1 cellular context compared by ENCODE assay signal in genomic region chr17:78263063-78263735, GRCh38.
TF ChIP-seq lines count a peak whose summit lies in the region.

No MANE protein-coding gene starts in this region.

TF ChIP-seq in HepG2, 621 proteins besides CTCF, POLR2A, EP300 and RAD21 (continued from another document and continues in another):
- TF ChIP-seq ZBTB10 (CRISPR knock-in tag; IDR thresholded peaks at IDR 0.05; ENCODE audit: borderline replicate concordance): 0 out of 2 replicates have a peak, but pooled peaks have one; percentile 7
- TF ChIP-seq PCBP1 (IDR thresholded peaks at IDR 0.05; ENCODE audit: borderline replicate concordance, low read depth, low read length): 0 out of 2 replicates have a peak, but pooled peaks have one; percentile 21
- TF ChIP-seq THAP7 (CRISPR knock-in tag; IDR thresholded peaks at IDR 0.05): 0 out of 2 replicates have a peak, but pooled peaks have one; percentile 56
- TF ChIP-seq PHF21A (CRISPR knock-in tag; IDR thresholded peaks at IDR 0.05): peak; percentile 86
- peak; percentile 96 for TF ChIP-seq RARA (CRISPR knock-in tag; IDR thresholded peaks at IDR 0.05)
- TF ChIP-seq ZNF607 (CRISPR knock-in tag; IDR thresholded peaks at IDR 0.05; ENCODE audit: borderline replicate concordance): peak; percentile 53; the same call in 1 of the 2 replicates
- 0 out of 4 replicates have a peak, but pooled peaks of 1 of the 2 experiments have one; percentile 41 for TF ChIP-seq ATF4 (CRISPR knock-in tag; IDR thresholded peaks at IDR 0.05)
- TF ChIP-seq ZNF558 (CRISPR knock-in tag; IDR thresholded peaks at IDR 0.05; ENCODE audit: borderline replicate concordance): no peak
- TF ChIP-seq ZBTB14 (CRISPR knock-in tag; IDR thresholded peaks at IDR 0.05): no peak
- no peak for TF ChIP-seq ZMYM2 (CRISPR knock-in tag; IDR thresholded peaks at IDR 0.05)
- TF ChIP-seq FOXA3 (CRISPR knock-in tag; IDR thresholded peaks at IDR 0.05): peak; percentile 56
- peak; percentile 77 for TF ChIP-seq ZBTB7B (CRISPR knock-in tag; IDR thresholded peaks at IDR 0.05)
- TF ChIP-seq MAZ (IDR thresholded peaks at IDR 0.05; ENCODE audit: borderline replicate concordance, low read depth, low read length): 0 out of 2 replicates have a peak, but pooled peaks have one; percentile 42
- TF ChIP-seq MAZ (CRISPR knock-in tag; IDR thresholded peaks at IDR 0.05; ENCODE audit: low read depth): no peak
- TF ChIP-seq ARNT2 (CRISPR knock-in tag; IDR thresholded peaks at IDR 0.05; ENCODE audit: low read depth): peak; percentile 54; the same call in 1 of the 2 replicates
- TF ChIP-seq RXRB (CRISPR knock-in tag; IDR thresholded peaks at IDR 0.05; ENCODE audit: borderline replicate concordance): peak; percentile 90
- TF ChIP-seq ZNF800 (CRISPR knock-in tag; IDR thresholded peaks at IDR 0.05): peak; percentile 79; the same call in 1 of the 2 replicates
- TF ChIP-seq CSRNP1 (CRISPR knock-in tag; IDR thresholded peaks at IDR 0.05): peak; percentile 88; the same call in 1 of the 2 replicates
- TF ChIP-seq DRAP1 (CRISPR knock-in tag; IDR thresholded peaks at IDR 0.05): peak; percentile 37; the same call in 1 of the 2 replicates
- peak; percentile 34 for TF ChIP-seq ASH2L (IDR thresholded peaks at IDR 0.05; ENCODE audit: insufficient read length, low read depth, low read length)
- peak; percentile 65; the same call in 1 of the 2 replicates for TF ChIP-seq HNF1B (CRISPR knock-in tag; IDR thresholded peaks at IDR 0.05)
- TF ChIP-seq ZNF670 (CRISPR knock-in tag; IDR thresholded peaks at IDR 0.05; ENCODE audit: borderline replicate concordance): peak; percentile 72; the same call in 1 of the 2 replicates
- peak; percentile 78; the same call in 1 of the 2 replicates for TF ChIP-seq SPEN (CRISPR knock-in tag; IDR thresholded peaks at IDR 0.05; ENCODE audit: low read depth)
- TF ChIP-seq SRSF4 (IDR thresholded peaks at IDR 0.05; ENCODE audit: low read depth, low read length, poor library complexity, severe bottlenecking): no peak
- no peak for TF ChIP-seq ZNF512B (CRISPR knock-in tag; IDR thresholded peaks at IDR 0.05; ENCODE audit: borderline replicate concordance)
- peak in 1 of 2 experiments; percentile 68; a peak in 2 of 4 replicates for TF ChIP-seq KLF16 (CRISPR knock-in tag; IDR thresholded peaks at IDR 0.05)
- no peak for TF ChIP-seq ZNF704 (CRISPR knock-in tag; IDR thresholded peaks at IDR 0.05; ENCODE audit: borderline replicate concordance)
- no peak for TF ChIP-seq XRCC5 (optimal IDR thresholded peaks at IDR 0.05; ENCODE audit: low read length)
- no peak for TF ChIP-seq NFE2 (CRISPR knock-in tag; IDR thresholded peaks at IDR 0.05)
- 0 out of 2 replicates have a peak, but pooled peaks have one; percentile 43 for TF ChIP-seq ZBTB43 (CRISPR knock-in tag; conservative IDR thresholded peaks at IDR 0.05)
- peak; percentile 53; the same call in 1 of the 2 replicates for TF ChIP-seq PHF20 (CRISPR knock-in tag; IDR thresholded peaks at IDR 0.05)
- 0 out of 2 replicates have a peak, but pooled peaks have one; percentile 40 for TF ChIP-seq MIER2 (CRISPR knock-in tag; IDR thresholded peaks at IDR 0.05)
- TF ChIP-seq GABPB1 (CRISPR knock-in tag; IDR thresholded peaks at IDR 0.05): peak; percentile 84
- TF ChIP-seq IRF9 (CRISPR knock-in tag; IDR thresholded peaks at IDR 0.05; ENCODE audit: borderline replicate concordance): 0 out of 2 replicates have a peak, but pooled peaks have one; percentile 62
- peak; percentile 74 for TF ChIP-seq KDM6A (CRISPR knock-in tag; IDR thresholded peaks at IDR 0.05; ENCODE audit: low read depth)
- TF ChIP-seq ZNF337 (CRISPR knock-in tag; IDR thresholded peaks at IDR 0.05; ENCODE audit: borderline replicate concordance, low read depth): no peak
- TF ChIP-seq FOXO1 (CRISPR knock-in tag; IDR thresholded peaks at IDR 0.05): peak; percentile 82
- 0 out of 2 replicates have a peak, but pooled peaks have one; percentile 57 for TF ChIP-seq RFXAP (CRISPR knock-in tag; IDR thresholded peaks at IDR 0.05; ENCODE audit: borderline replicate concordance)
- no peak for TF ChIP-seq MED8 (CRISPR knock-in tag; IDR thresholded peaks at IDR 0.05; ENCODE audit: insufficient replicate concordance)
